ENCODE assay signal across 11 cellular contexts in the genomic region with DNA sequence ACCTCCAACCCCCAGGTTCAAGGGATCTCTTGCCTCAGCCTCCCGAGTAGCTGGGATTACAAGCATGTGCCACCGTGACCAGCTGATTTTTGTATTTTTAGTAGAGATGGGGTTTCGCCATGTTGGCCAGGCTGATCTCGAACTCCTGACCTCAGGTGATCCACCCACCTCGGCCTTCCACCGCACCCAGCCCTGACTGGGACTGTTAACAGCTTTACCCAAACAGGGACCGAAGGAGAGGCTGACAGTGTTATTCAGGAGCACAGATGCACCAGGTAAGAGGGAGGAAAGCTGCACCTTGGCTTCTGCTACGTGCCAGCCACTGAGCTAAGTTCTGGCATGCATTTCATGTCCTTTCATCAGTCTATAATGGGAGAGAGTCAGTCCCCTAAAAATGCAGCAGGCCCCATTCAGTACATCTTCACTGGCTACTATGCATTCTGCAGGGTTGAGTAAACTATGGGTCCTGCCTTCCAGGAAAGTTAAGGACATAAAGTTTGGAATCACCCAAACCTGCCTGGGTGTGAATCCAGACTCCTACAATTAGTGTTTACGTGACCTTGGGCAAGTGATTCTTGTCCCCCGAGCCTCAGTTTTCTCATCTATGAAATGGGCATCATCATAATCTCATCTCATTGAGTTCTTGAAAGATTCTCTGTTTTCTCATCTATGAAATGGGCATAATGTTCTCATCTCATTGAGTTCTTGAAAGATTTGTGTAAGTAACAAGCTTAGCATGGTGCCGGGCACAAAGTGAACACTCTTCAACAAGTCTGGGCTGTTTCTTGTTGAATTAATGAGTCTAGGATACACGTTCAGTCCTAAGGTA.
A peak's percentile ranks its signal among the peaks of the same experiment; 100 is the strongest.
DNase-seq lines count a peak whose midpoint lies in the region; ATAC-seq, FAIRE-seq and TF ChIP-seq lines count a peak whose summit lies in the region.
"Had no signal": no experiment of that assay in that cellular context is flagged by ENCODE, and none has a peak within 500 bp of the region (broad histone marks: within the 10 kb centered on the region; RNA-seq: fewer than 3 reads in every experiment).

No MANE protein-coding gene starts in this region.

- H3K36me3 ChIP-seq in ACC112 (ENCODE audit: insufficient read depth, low read length) (no peaks in the 10 kb centered on the region), kidney (ENCODE audit: control insufficient read depth in 1 of 2, insufficient read depth in 2 of 2, low read length in 2 of 2) (no peaks in the 10 kb centered on the region), rectal smooth muscle tissue (ENCODE audit: control insufficient read depth, insufficient read depth, low read length) (no peaks in the 10 kb centered on the region), HAP-1 (replicated peaks) (no peaks in the 10 kb centered on the region)

- no peak for DNase-seq in RWPE1 (ENCODE audit: low spot score)
- DNase-seq in kidney, result no peak
- no peak for DNase-seq in amygdala (lab: John Stamatoyannopoulos, UW)
- DNase-seq in HAP-1 (ENCODE audit: low spot score in 2 of 2), result no peak
- DNase-seq: stimulated activated naive CD4-positive, alpha-beta T cell had no signal

- H2AFZ ChIP-seq in ACC112 (ENCODE audit: low read length, unreplicated experiment), result no peak overlapping the region

- no peak overlapping the region for H3K9ac ChIP-seq in kidney (ENCODE audit: low read length in 2 of 2)
- H3K9ac ChIP-seq in rectal smooth muscle tissue (ENCODE audit: low read length), result no peak overlapping the region

- TF ChIP-seq CTCF in RWPE1 (conservative IDR thresholded peaks at IDR 0.05; ENCODE audit: low read depth), result no peak
- TF ChIP-seq CTCF in kidney (IDR thresholded peaks at IDR 0.05; ENCODE audit: borderline replicate concordance, extremely low read depth, insufficient read depth), result no peak

- no peak overlapping the region for H3K27ac ChIP-seq in ACC112 (ENCODE audit: low read depth, low read length)
- H3K27ac ChIP-seq in RWPE1, result peak overlapping the region; percentile 78
- H3K27ac ChIP-seq in kidney (ENCODE audit: low read depth in 2 of 2, low read length in 2 of 2), result peak overlapping the region; percentile 58 to 71
- H3K27ac ChIP-seq in rectal smooth muscle tissue (ENCODE audit: low read depth, low read length), result peak overlapping the region; percentile 90

- 0 out of 2 replicates have a peak overlapping the region, but pooled peaks have one; percentile 2 for H3K4me3 ChIP-seq in ACC112 (ENCODE audit: low read depth, low read length)
- H3K4me3 ChIP-seq in kidney (ENCODE audit: low read length in 2 of 2), result no peak overlapping the region
- no peak overlapping the region for H3K4me3 ChIP-seq in rectal smooth muscle tissue (ENCODE audit: low read length)
- no peak overlapping the region for H3K4me3 ChIP-seq in HAP-1

- no peak for FAIRE-seq in kidney (lab: Jason Lieb, UNC)
- FAIRE-seq: D721Med, frontal cortex had no signal

- intact Hi-C loops in kidney (cut with DNase I), result no loop called here

- H3K9me3 ChIP-seq in kidney (ENCODE audit: control insufficient read depth in 1 of 2, low read length in 2 of 2) (no peaks in the 10 kb centered on the region), HAP-1 (no peaks in the 10 kb centered on the region)

- H3K79me2 ChIP-seq in ACC112 (ENCODE audit: control insufficient read depth, insufficient read depth, low read length, unreplicated experiment), result no peaks in the 10 kb centered on the region

- no peak for ATAC-seq in GM19467 (IDR thresholded peaks at IDR 0.05; ENCODE audit: unreplicated experiment)
- no peak for ATAC-seq in HG03378 (IDR thresholded peaks at IDR 0.05; ENCODE audit: unreplicated experiment)

- H3K4me1 ChIP-seq in ACC112 (ENCODE audit: control insufficient read depth, insufficient read depth, low read length, unreplicated experiment), result peaks cover 37% of the 10 kb centered on the region
- peaks cover 30% of the 10 kb centered on the region in 2 donors for H3K4me1 ChIP-seq in kidney (ENCODE audit: control insufficient read depth in 1 of 2, insufficient read depth in 1 of 2, low read depth in 1 of 2, low read length in 2 of 2)
- H3K4me1 ChIP-seq in rectal smooth muscle tissue (ENCODE audit: control insufficient read depth, insufficient read depth, low read length), result peaks cover 43% of the 10 kb centered on the region
- no peaks in the 10 kb centered on the region for H3K4me1 ChIP-seq in HAP-1

- in situ Hi-C loops in HAP-1 (cut with MboI; ENCODE audit: low sequenced_read_pairs), result no loop called here

- POLR2A ChIA-PET in RWPE1 (lab: Yijun Ruan, JAX; ENCODE audit: low non-redundant PET), result no interaction called here

- CTCF ChIA-PET in RWPE1 (lab: Yijun Ruan, JAX), result no interaction called here

- H3K27me3 ChIP-seq in ACC112 (ENCODE audit: insufficient read depth, low read length) (no peaks in the 10 kb centered on the region), rectal smooth muscle tissue (ENCODE audit: control insufficient read depth, insufficient read depth, low read length) (no peaks in the 10 kb centered on the region), HAP-1 (ENCODE audit: low read depth) (no peaks in the 10 kb centered on the region)
